Comparison of ENCODE assay signal across 22 cellular contexts in genomic region chr2:150101947-150102346, GRCh38.
"Had no signal": no experiment of that assay in that cellular context is flagged by ENCODE, and none has a peak within 500 bp of the region (broad histone marks: within the 10 kb centered on the region; RNA-seq: fewer than 3 reads in every experiment).

No MANE protein-coding gene starts in this region.

- H2AFZ ChIP-seq: neural progenitor cell had no signal

- H3K27ac ChIP-seq: heart left ventricle, neural progenitor cell, psoas muscle, right lobe of liver, suprapubic skin, thyroid gland had no signal

- H3K4me3 ChIP-seq: heart left ventricle, lung, neural progenitor cell, psoas muscle, right lobe of liver, suprapubic skin, thyroid gland had no signal

- H3K36me3 ChIP-seq: heart left ventricle, neural progenitor cell, right lobe of liver, suprapubic skin, thyroid gland had no signal

- H3K27me3 ChIP-seq: heart left ventricle, neural progenitor cell, right lobe of liver, suprapubic skin, thyroid gland had no signal

- FAIRE-seq: urothelium cell line had no signal

- H3K4me1 ChIP-seq: psoas muscle had no signal

- ATAC-seq: heart left ventricle; left colon; left ventricle myocardium superior; natural killer cell treated with Interleukin-12 subunit alpha and Interleukin-12 subunit beta and Interleukin-15 and Interleukin-18, amount 100 ng/mL, for 72 hours; psoas muscle; right lobe of liver; stimulated activated effector memory CD8-positive, alpha-beta T cell treated with anti-CD3 and anti-CD28 coated beads, Interleukin-12 subunit alpha, Interleukin-12 subunit beta, amount 100 ng/mL, for 72 hours; stimulated activated naive CD8-positive, alpha-beta T cell treated with anti-CD3 and anti-CD28 coated beads, Interleukin-15, Interleukin-2, amounts not matched to agents 100 U/mL and 50 U/mL, for 24 hours had no signal

- DNase-seq: effector CD4-positive, alpha-beta T cell; endodermal cell; heart left ventricle; hippocampal formation; left colon; left ventricle myocardium superior; mesenchymal stem cell; midbrain; nucleus accumbens; psoas muscle; retina; right lobe of liver; stimulated activated CD4-positive, alpha-beta T cell treated with anti-CD3 and anti-CD28 coated beads, Interleukin-4, amount 100 ng/mL, for 1 hour; stimulated activated CD8-positive, alpha-beta memory T cell treated with anti-CD3 and anti-CD28 coated beads, Interleukin-4, amount 100 ng/mL, for 48 hours; stimulated activated naive CD8-positive, alpha-beta T cell treated with anti-CD3 and anti-CD28 coated beads, Interleukin-15, Interleukin-2, amounts not matched to agents 100 U/mL and 50 U/mL, for 24 hours; thyroid gland had no signal

- H3K4me2 ChIP-seq: neural progenitor cell had no signal

- H3K9me3 ChIP-seq: heart left ventricle, psoas muscle, right lobe of liver, suprapubic skin, thyroid gland had no signal

- H3K9ac ChIP-seq: neural progenitor cell had no signal
